In the genomic region with DNA sequence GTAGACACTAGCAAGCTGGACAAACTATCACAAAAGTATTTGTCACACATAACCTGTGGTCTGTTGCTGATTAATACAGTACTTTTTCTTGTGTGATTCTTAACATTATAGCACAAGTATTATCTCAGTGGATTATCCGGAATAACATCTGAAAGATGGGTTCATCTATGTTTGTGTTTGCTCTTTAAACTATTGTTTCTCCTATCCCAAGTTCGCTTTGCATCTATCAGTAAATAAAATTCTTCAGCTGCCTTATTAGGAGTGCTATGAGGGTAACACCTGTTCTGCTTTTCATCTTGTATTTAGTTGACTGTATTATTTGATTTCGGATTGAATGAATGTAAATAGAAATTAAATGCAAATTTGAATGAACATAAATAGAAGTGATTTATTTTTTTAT, we compare ENCODE assay signal across 5 cellular contexts.
"Had no signal": no experiment of that assay in that cellular context is flagged by ENCODE, and none has a peak within 500 bp of the region (broad histone marks: within the 10 kb centered on the region; RNA-seq: fewer than 3 reads in every experiment).

No MANE protein-coding gene starts in this region.

- H3K4me3 Mint-ChIP-seq: GM23338, H9 had no signal

- ATAC-seq: GM23338, K562 had no signal

- H3K4me3 ChIP-seq: GM23338, K562 had no signal

- H3K4me1 Mint-ChIP-seq: GM23338, H9 had no signal

- H3K9me3 Mint-ChIP-seq: GM23338, H9 had no signal

- DNase-seq: H9, HCEC 1CT, IMR-90 had no signal

- H3K27ac Mint-ChIP-seq: GM23338, H9 had no signal

- H2AFZ ChIP-seq: GM23338 had no signal

- H3K4me2 ChIP-seq: GM23338 had no signal
